11 cellular contexts compared by ENCODE assay signal in genomic region chr3:38133557-38134405, GRCh38. TPM values are rescaled to one million over a fixed set of nuclear protein-coding genes. Genes with fewer than 3 reads are reported as not detected.
A peak's percentile ranks its signal among the peaks of the same experiment; 100 is the strongest.
DNase-seq lines count a peak whose midpoint lies in the region; ATAC-seq and TF ChIP-seq lines count a peak whose summit lies in the region.
"Had no signal": no experiment of that assay in that cellular context is flagged by ENCODE, and none has a peak within 500 bp of the region (broad histone marks: within the 10 kb centered on the region; RNA-seq: fewer than 3 reads in every experiment).

No MANE protein-coding gene starts in this region.

- WGBS in liver, result 42% methylated on average over 10 of the region's 10 CpGs

- H3K27me3 Mint-ChIP-seq in T-helper 2 cell treated with Interferon-gamma antibody and Interleukin-4, amounts not matched to agents 5 μg/mL and 100 μg/mL, for 36 hours (ENCODE audit: low read depth), result no peaks in the 10 kb centered on the region
- no peaks in the 10 kb centered on the region for H3K27me3 Mint-ChIP-seq in activated CD8-positive, alpha-beta memory T cell treated with anti-CD3 and anti-CD28 coated beads, Interleukin-2, amount 10 ng/mL, durations not matched to agents 7 days and 5 days

- H3K27me3 ChIP-seq in liver (ENCODE audit: control insufficient read depth in 4 of 4, insufficient read depth in 4 of 4, low read length in 3 of 4), result no peaks in the 10 kb centered on the region

- H3K9ac ChIP-seq in liver (ENCODE audit: low read depth in 1 of 2, low read length in 2 of 2), result peak overlapping the region in 1 of 2 donors; percentile 16

- H3K36me3 Mint-ChIP-seq in T-helper 2 cell treated with Interferon-gamma antibody and Interleukin-4, amounts not matched to agents 5 μg/mL and 100 μg/mL, for 36 hours (ENCODE audit: low read depth), result peaks cover 60% of the 10 kb centered on the region
- peaks cover 47% of the 10 kb centered on the region for H3K36me3 Mint-ChIP-seq in activated CD8-positive, alpha-beta memory T cell treated with anti-CD3 and anti-CD28 coated beads, Interleukin-2, amount 10 ng/mL, durations not matched to agents 7 days and 5 days
- H3K36me3 Mint-ChIP-seq in stimulated activated effector memory CD8-positive, alpha-beta T cell treated with anti-CD3 and anti-CD28 coated beads, Interleukin-12 subunit alpha, Interleukin-12 subunit beta, amount 100 ng/mL, for 72 hours, result peaks cover 88% of the 10 kb centered on the region

- DNase-seq in T-helper 2 cell treated with Interferon-gamma antibody and Interleukin-4, amounts not matched to agents 5 μg/mL and 100 μg/mL, for 36 hours (ENCODE audit: low spot score), result no peak
- DNase-seq in T-helper 2 cell (no peak), DMS 273 (lab: John Stamatoyannopoulos, UW; ENCODE audit: unreplicated experiment) (no peak), foreskin fibroblast (no peak)
- no peak for DNase-seq in activated CD8-positive, alpha-beta memory T cell treated with anti-CD3 and anti-CD28 coated beads, Interleukin-2, amount 10 ng/mL, durations not matched to agents 7 days and 5 days
- no peak for DNase-seq in stimulated activated effector memory CD8-positive, alpha-beta T cell treated with anti-CD3 and anti-CD28 coated beads, Interleukin-12 subunit alpha, Interleukin-12 subunit beta, amount 100 ng/mL, for 72 hours (ENCODE audit: low spot score in 2 of 2)
- DNase-seq: activated T-cell treated with anti-CD3 and anti-CD28 coated beads, Interleukin-2, amount 50 U/mL, for 48 hours; caudate nucleus; NCI-H1694 had no signal

- no peaks in the 10 kb centered on the region for H3K9me3 ChIP-seq in liver (ENCODE audit: control insufficient read depth in 4 of 4, low read length in 3 of 4)

- H3K4me3 Mint-ChIP-seq in T-helper 2 cell treated with Interferon-gamma antibody and Interleukin-4, amounts not matched to agents 5 μg/mL and 100 μg/mL, for 36 hours, result peak overlapping the region; percentile 32
- H3K4me3 Mint-ChIP-seq in activated CD8-positive, alpha-beta memory T cell treated with anti-CD3 and anti-CD28 coated beads, Interleukin-2, amount 10 ng/mL, durations not matched to agents 7 days and 5 days, result no peak overlapping the region
- H3K4me3 Mint-ChIP-seq in stimulated activated effector memory CD8-positive, alpha-beta T cell treated with anti-CD3 and anti-CD28 coated beads, Interleukin-12 subunit alpha, Interleukin-12 subunit beta, amount 100 ng/mL, for 72 hours, result no peak overlapping the region

- peak overlapping the region; percentile 77 to 84 for H3K27ac ChIP-seq in liver (ENCODE audit: low read depth in 1 of 2, low read length in 2 of 2)

- CTCF ChIA-PET in activated CD8-positive, alpha-beta memory T cell treated with anti-CD3 and anti-CD28 coated beads, Interleukin-2, amount 10 ng/mL, durations not matched to agents 7 days and 5 days (lab: Charles Lee), result interaction anchor here (1.2 kb wide), 1 partner anchor 165 kb away, joined by 3 read pairs; no protein-coding TSS in a partner anchor

- H3K4me3 ChIP-seq in liver (ENCODE audit: low read depth in 1 of 3, low read length in 3 of 3), result peak overlapping the region in 2 of 3 donors; percentile 7 to 10
- no peak overlapping the region for H3K4me3 ChIP-seq in foreskin fibroblast (ENCODE audit: low read depth in 1 of 2, low read length in 2 of 2)

- peaks cover 41% of the 10 kb centered on the region for H3K4me1 Mint-ChIP-seq in T-helper 2 cell treated with Interferon-gamma antibody and Interleukin-4, amounts not matched to agents 5 μg/mL and 100 μg/mL, for 36 hours (ENCODE audit: low read depth)
- peaks cover 40% of the 10 kb centered on the region for H3K4me1 Mint-ChIP-seq in activated CD8-positive, alpha-beta memory T cell treated with anti-CD3 and anti-CD28 coated beads, Interleukin-2, amount 10 ng/mL, durations not matched to agents 7 days and 5 days
- H3K4me1 Mint-ChIP-seq in stimulated activated effector memory CD8-positive, alpha-beta T cell treated with anti-CD3 and anti-CD28 coated beads, Interleukin-12 subunit alpha, Interleukin-12 subunit beta, amount 100 ng/mL, for 72 hours, result peaks cover 52% of the 10 kb centered on the region

- peaks cover 23 to 77% (median 69%) of the 10 kb centered on the region in 4 donors for H3K4me1 ChIP-seq in liver (ENCODE audit: control insufficient read depth in 4 of 4, insufficient read depth in 4 of 4, low read length in 3 of 4)

- no peaks in the 10 kb centered on the region for H3K9me3 Mint-ChIP-seq in T-helper 2 cell treated with Interferon-gamma antibody and Interleukin-4, amounts not matched to agents 5 μg/mL and 100 μg/mL, for 36 hours
- no peaks in the 10 kb centered on the region for H3K9me3 Mint-ChIP-seq in activated CD8-positive, alpha-beta memory T cell treated with anti-CD3 and anti-CD28 coated beads, Interleukin-2, amount 10 ng/mL, durations not matched to agents 7 days and 5 days (ENCODE audit: low read depth)
- H3K9me3 Mint-ChIP-seq in stimulated activated effector memory CD8-positive, alpha-beta T cell treated with anti-CD3 and anti-CD28 coated beads, Interleukin-12 subunit alpha, Interleukin-12 subunit beta, amount 100 ng/mL, for 72 hours, result no peaks in the 10 kb centered on the region

- H3K36me3 ChIP-seq in liver (ENCODE audit: control insufficient read depth in 4 of 4, insufficient read depth in 3 of 4, low read depth in 1 of 4, low read length in 3 of 4), result peaks cover 11 to 29% (median 19%) of the 10 kb centered on the region in 4 donors

- peak overlapping the region; percentile 22 for H3K27ac Mint-ChIP-seq in T-helper 2 cell treated with Interferon-gamma antibody and Interleukin-4, amounts not matched to agents 5 μg/mL and 100 μg/mL, for 36 hours
- H3K27ac Mint-ChIP-seq in activated CD8-positive, alpha-beta memory T cell treated with anti-CD3 and anti-CD28 coated beads, Interleukin-2, amount 10 ng/mL, durations not matched to agents 7 days and 5 days, result peak overlapping the region; percentile 33
- peak overlapping the region; percentile 43 for H3K27ac Mint-ChIP-seq in stimulated activated effector memory CD8-positive, alpha-beta T cell treated with anti-CD3 and anti-CD28 coated beads, Interleukin-12 subunit alpha, Interleukin-12 subunit beta, amount 100 ng/mL, for 72 hours

- no peak for ATAC-seq in activated CD8-positive, alpha-beta memory T cell treated with anti-CD3 and anti-CD28 coated beads, Interleukin-2, amount 10 ng/mL, durations not matched to agents 7 days and 5 days
- ATAC-seq in stimulated activated effector memory CD8-positive, alpha-beta T cell treated with anti-CD3 and anti-CD28 coated beads, Interleukin-12 subunit alpha, Interleukin-12 subunit beta, amount 100 ng/mL, for 72 hours, result no peak
- ATAC-seq in GM18502 (IDR thresholded peaks at IDR 0.05; ENCODE audit: poor library complexity, unreplicated experiment), result no peak

- TF ChIP-seq CTCF in liver (IDR thresholded peaks at IDR 0.05; ENCODE audit: low read depth, low read length, missing input control) (no peak), foreskin fibroblast (IDR thresholded peaks at IDR 0.05; ENCODE audit: low read depth, low read length) (no peak)

- TF ChIP-seq RAD21 in liver (IDR thresholded peaks at IDR 0.05), result peak; percentile 50 to 60

TF ChIP-seq in liver, 16 proteins besides CTCF, POLR2A, EP300 and RAD21 (continues in another document):
- peak; percentile 100 for TF ChIP-seq JUND (IDR thresholded peaks at IDR 0.05)
- TF ChIP-seq RXRA (IDR thresholded peaks at IDR 0.05), result peak; percentile 98 to 100
- peak; percentile 96 for TF ChIP-seq YY1 (IDR thresholded peaks at IDR 0.05)
- peak; percentile 91 for TF ChIP-seq MAX (IDR thresholded peaks at IDR 0.05)
- peak; percentile 99 for TF ChIP-seq HNF4G (IDR thresholded peaks at IDR 0.05)
- TF ChIP-seq FOXA2 (IDR thresholded peaks at IDR 0.05), result peak; percentile 95
- no peak for TF ChIP-seq TAF1 (conservative IDR thresholded peaks at IDR 0.05)
- peak; percentile 95 for TF ChIP-seq FOXA1 (IDR thresholded peaks at IDR 0.05)
- TF ChIP-seq REST (IDR thresholded peaks at IDR 0.05), result peak; percentile 90
- TF ChIP-seq GABPA (IDR thresholded peaks at IDR 0.05 in 1 of 2, conservative IDR thresholded peaks at IDR 0.05 in 1 of 2), result peak in 1 of 2 donors; percentile 69

RNA-seq across cellular contexts. Expression of gene ACAA1, which starts 3.1 kb away (rescaled TPM):
- 10 to 100 TPM; 91.3 to 91.7 TPM for total RNA-seq in activated CD8-positive, alpha-beta memory T cell treated with anti-CD3 and anti-CD28 coated beads, Interleukin-2, amount 10 ng/mL, durations not matched to agents 7 days and 5 days
- 100 to 1,000 TPM; 220 to 410 TPM for total RNA-seq in liver
- polyA plus RNA-seq in liver, result 100 to 1,000 TPM; 338 to 342 TPM

RNA-seq across cellular contexts. Expression of gene MYD88, which starts 4.7 kb away (rescaled TPM):
- total RNA-seq in activated CD8-positive, alpha-beta memory T cell treated with anti-CD3 and anti-CD28 coated beads, Interleukin-2, amount 10 ng/mL, durations not matched to agents 7 days and 5 days, result 10 to 100 TPM; 69.3 to 70.3 TPM
- total RNA-seq in liver, result 10 to 100 TPM; 15.4 to 60.3 TPM
- 10 to 100 TPM; 37.0 to 51.1 TPM for polyA plus RNA-seq in liver

RNA-seq across cellular contexts. Expression of gene OXSR1, which starts 31.6 kb away (rescaled TPM):
- total RNA-seq in activated CD8-positive, alpha-beta memory T cell treated with anti-CD3 and anti-CD28 coated beads, Interleukin-2, amount 10 ng/mL, durations not matched to agents 7 days and 5 days, result 10 to 100 TPM; 47.8 to 56.3 TPM
- 10 to 100 TPM; 16.2 to 24.7 TPM for total RNA-seq in liver
- 1 to 10 TPM; 4.3 to 8.2 TPM for polyA plus RNA-seq in liver

Comparison
In these comparisons a context has a peak if more than half of its experiments do, and no peak if none do; other contexts are left out.
1. H3K4me3 ChIP-seq: peak in liver (2 of 3); none in foreskin fibroblast (0 of 2).
2. Peak in every context shown above with its lines, with median percentiles within 50 percentile points of each other: H3K27ac Mint-ChIP-seq.